8 cellular contexts compared by ENCODE assay signal in genomic region chr15:79339588-79340314, GRCh38. TPM values are rescaled to one million over a fixed set of nuclear protein-coding genes. Genes with fewer than 3 reads are reported as not detected.
DNase-seq lines count a peak whose midpoint lies in the region; ATAC-seq and TF ChIP-seq lines count a peak whose summit lies in the region.

No MANE protein-coding gene starts in this region.

- no peak overlapping the region for H3K4me3 ChIP-seq in HEK293 (ENCODE audit: low read depth, low read length)
- no peak overlapping the region for H3K4me3 ChIP-seq in fibroblast of pulmonary artery (replicated peaks; ENCODE audit: low read depth, low read length)
- H3K4me3 ChIP-seq in effector memory CD4-positive, alpha-beta T cell (ENCODE audit: insufficient read depth, low read depth, low read length, poor library complexity, severe bottlenecking): no peak overlapping the region
- H3K4me3 ChIP-seq in lower leg skin (ENCODE audit: low read depth, poor library complexity, severe bottlenecking): no peak overlapping the region

- DNase-seq in COR-L47 (lab: John Stamatoyannopoulos, UW) (peak; percentile 4), RPMI7951 (ENCODE audit: low read depth) (peak; percentile 52), fibroblast of pulmonary artery (ENCODE audit: low read depth) (peak; percentile 74), pulmonary artery endothelial cell (ENCODE audit: low read depth, low spot score) (peak; percentile 5), lower leg skin (ENCODE audit: low spot score in 2 of 2) (no peak)
- DNase-seq in effector memory CD4-positive, alpha-beta T cell: no peak

- H3K4me1 ChIP-seq in HEK293 (ENCODE audit: control insufficient read depth, insufficient read depth, low read length): no peaks in the 10 kb centered on the region
- H3K4me1 ChIP-seq in effector memory CD4-positive, alpha-beta T cell (ENCODE audit: control insufficient read depth, insufficient read depth, low read length, poor library complexity, severe bottlenecking): no peaks in the 10 kb centered on the region

- POLR2A ChIA-PET in HEK293 (lab: Yijun Ruan, JAX): interaction anchor here (0.8 kb wide), 1 partner anchor 14 kb away, joined by 3 read pairs; no protein-coding TSS in a partner anchor

- no peaks in the 10 kb centered on the region for H3K27me3 ChIP-seq in effector memory CD4-positive, alpha-beta T cell (replicated peaks; ENCODE audit: control insufficient read depth, insufficient read depth, low read length, poor library complexity, severe bottlenecking)

- no peak overlapping the region for H3K27ac ChIP-seq in HEK293 (ENCODE audit: extremely low read depth, low read depth, low read length)
- no peak overlapping the region for H3K27ac ChIP-seq in effector memory CD4-positive, alpha-beta T cell (ENCODE audit: insufficient read depth, low read length, poor library complexity, severe bottlenecking)

- CTCF ChIA-PET in HEK293 (lab: Yijun Ruan, JAX): interaction anchor here (0.5 to 5.8 kb wide), 61 partner anchors 8 to 1027 kb away, joined by 3 to 100 read pairs (median 4); partner anchors contain the start of gene MINAR1

- 73 to 75% methylated on average over 3 of the region's 3 CpGs for WGBS in lower leg skin, 2 donors

- TF ChIP-seq CTCF in HEK293 (tag by site-specific recombination; IDR thresholded peaks at IDR 0.05) (peak; percentile 58; the same call in 1 of the 2 replicates), fibroblast of pulmonary artery (IDR thresholded peaks at IDR 0.05; ENCODE audit: low read length, missing control alignments) (peak; percentile 97), lower leg skin (IDR thresholded peaks at IDR 0.05) (no peak)

- intact Hi-C loops in lower leg skin (cut with DNase I; ENCODE audit: low total_unique reads): no loop called here

- H3K36me3 ChIP-seq in HEK293 (ENCODE audit: control insufficient read depth in 2 of 2, insufficient read depth in 1 of 2, low read length in 2 of 2): no peaks in the 10 kb centered on the region
- H3K36me3 ChIP-seq in effector memory CD4-positive, alpha-beta T cell (ENCODE audit: control insufficient read depth, insufficient read depth, low read length): no peaks in the 10 kb centered on the region

- no peak for ATAC-seq in GM18517 (IDR thresholded peaks at IDR 0.05; ENCODE audit: unreplicated experiment)

- TF ChIP-seq POLR2A in lower leg skin (IDR thresholded peaks at IDR 0.05): no peak

- no peaks in the 10 kb centered on the region for H3K9me3 ChIP-seq in HEK293 (ENCODE audit: control insufficient read depth, insufficient read depth, low read depth, low read length)
- H3K9me3 ChIP-seq in effector memory CD4-positive, alpha-beta T cell (ENCODE audit: control insufficient read depth, low read length): no peaks in the 10 kb centered on the region

TF ChIP-seq in HEK293, 187 proteins besides CTCF, POLR2A, EP300 and RAD21 (continues in another document):
- TF ChIP-seq ZNF324 (tag by site-specific recombination; IDR thresholded peaks at IDR 0.05) (no peak), ZNF518A (tag by site-specific recombination; conservative IDR thresholded peaks at IDR 0.05; ENCODE audit: low read depth) (no peak), ZNF23 (tag by site-specific recombination; IDR thresholded peaks at IDR 0.05; ENCODE audit: borderline replicate concordance) (no peak), ZNF48 (tag by site-specific recombination; IDR thresholded peaks at IDR 0.05) (no peak), ZNF341 (tag by site-specific recombination; IDR thresholded peaks at IDR 0.05; ENCODE audit: low read depth) (no peak), ZBTB7A (tag by site-specific recombination; IDR thresholded peaks at IDR 0.05; ENCODE audit: low read depth) (no peak), ZFHX2 (tag by site-specific recombination; conservative IDR thresholded peaks at IDR 0.05) (no peak), ZNF426 (tag by site-specific recombination; IDR thresholded peaks at IDR 0.05) (no peak), ZSCAN4 (tag by site-specific recombination; IDR thresholded peaks at IDR 0.05) (no peak), ZNF596 (tag by site-specific recombination; IDR thresholded peaks at IDR 0.05) (no peak), ZNF433 (tag by site-specific recombination; IDR thresholded peaks at IDR 0.05; ENCODE audit: low read depth) (no peak)
- TF ChIP-seq, protein P1, sequence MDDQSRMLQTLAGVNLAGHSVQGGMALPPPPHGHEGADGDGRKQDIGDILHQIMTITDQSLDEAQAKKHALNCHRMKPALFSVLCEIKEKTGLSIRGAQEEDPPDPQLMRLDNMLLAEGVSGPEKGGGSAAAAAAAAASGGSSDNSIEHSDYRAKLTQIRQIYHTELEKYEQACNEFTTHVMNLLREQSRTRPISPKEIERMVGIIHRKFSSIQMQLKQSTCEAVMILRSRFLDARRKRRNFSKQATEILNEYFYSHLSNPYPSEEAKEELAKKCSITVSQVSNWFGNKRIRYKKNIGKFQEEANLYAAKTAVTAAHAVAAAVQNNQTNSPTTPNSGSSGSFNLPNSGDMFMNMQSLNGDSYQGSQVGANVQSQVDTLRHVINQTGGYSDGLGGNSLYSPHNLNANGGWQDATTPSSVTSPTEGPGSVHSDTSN (CRISPR knock-in tag; IDR thresholded peaks at IDR 0.05): no peak
- TF ChIP-seq, protein P2, sequence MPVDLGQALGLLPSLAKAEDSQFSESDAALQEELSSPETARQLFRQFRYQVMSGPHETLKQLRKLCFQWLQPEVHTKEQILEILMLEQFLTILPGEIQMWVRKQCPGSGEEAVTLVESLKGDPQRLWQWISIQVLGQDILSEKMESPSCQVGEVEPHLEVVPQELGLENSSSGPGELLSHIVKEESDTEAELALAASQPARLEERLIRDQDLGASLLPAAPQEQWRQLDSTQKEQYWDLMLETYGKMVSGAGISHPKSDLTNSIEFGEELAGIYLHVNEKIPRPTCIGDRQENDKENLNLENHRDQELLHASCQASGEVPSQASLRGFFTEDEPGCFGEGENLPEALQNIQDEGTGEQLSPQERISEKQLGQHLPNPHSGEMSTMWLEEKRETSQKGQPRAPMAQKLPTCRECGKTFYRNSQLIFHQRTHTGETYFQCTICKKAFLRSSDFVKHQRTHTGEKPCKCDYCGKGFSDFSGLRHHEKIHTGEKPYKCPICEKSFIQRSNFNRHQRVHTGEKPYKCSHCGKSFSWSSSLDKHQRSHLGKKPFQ (tag by site-specific recombination; IDR thresholded peaks at IDR 0.05): no peak
- TF ChIP-seq, protein P3, sequence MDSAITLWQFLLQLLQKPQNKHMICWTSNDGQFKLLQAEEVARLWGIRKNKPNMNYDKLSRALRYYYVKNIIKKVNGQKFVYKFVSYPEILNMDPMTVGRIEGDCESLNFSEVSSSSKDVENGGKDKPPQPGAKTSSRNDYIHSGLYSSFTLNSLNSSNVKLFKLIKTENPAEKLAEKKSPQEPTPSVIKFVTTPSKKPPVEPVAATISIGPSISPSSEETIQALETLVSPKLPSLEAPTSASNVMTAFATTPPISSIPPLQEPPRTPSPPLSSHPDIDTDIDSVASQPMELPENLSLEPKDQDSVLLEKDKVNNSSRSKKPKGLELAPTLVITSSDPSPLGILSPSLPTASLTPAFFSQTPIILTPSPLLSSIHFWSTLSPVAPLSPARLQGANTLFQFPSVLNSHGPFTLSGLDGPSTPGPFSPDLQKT (IDR thresholded peaks at IDR 0.05; ENCODE audit: borderline replicate concordance, low read depth, low read length): no peak

RNA-seq across cellular contexts. Expression of gene TMED3, which starts 28.8 kb away (rescaled TPM):
- 119 and 130 TPM in 2 replicates for total RNA-seq in RPMI7951 (2014; rRNA removed; shearing (Covaris generic))
- total RNA-seq in pulmonary artery endothelial cell (134 and 221 TPM in 2 replicates), lower leg skin (100 to 1,000 TPM; 109 to 171 (median 151) TPM)

RNA-seq across cellular contexts. Expression of gene ANKRD34C, which starts 57.2 kb away (rescaled TPM):
- total RNA-seq in RPMI7951 (2014; rRNA removed; shearing (Covaris generic)): not detected in 2 replicates
- total RNA-seq in pulmonary artery endothelial cell (not detected in 2 replicates), lower leg skin (not detected)

Comparison
In these comparisons a context has a peak if more than half of its experiments do, and no peak if none do; other contexts are left out.
1. DNase-seq: peak in COR-L47 (single experiment), RPMI7951 (single experiment), fibroblast of pulmonary artery (single experiment) and pulmonary artery endothelial cell (single experiment); none in effector memory CD4-positive, alpha-beta T cell (0 of 3) and lower leg skin (0 of 2).
2. CTCF ChIP-seq: peak in HEK293 (single experiment) and fibroblast of pulmonary artery (single experiment); none in lower leg skin (0 of 3).